In the genomic region with DNA sequence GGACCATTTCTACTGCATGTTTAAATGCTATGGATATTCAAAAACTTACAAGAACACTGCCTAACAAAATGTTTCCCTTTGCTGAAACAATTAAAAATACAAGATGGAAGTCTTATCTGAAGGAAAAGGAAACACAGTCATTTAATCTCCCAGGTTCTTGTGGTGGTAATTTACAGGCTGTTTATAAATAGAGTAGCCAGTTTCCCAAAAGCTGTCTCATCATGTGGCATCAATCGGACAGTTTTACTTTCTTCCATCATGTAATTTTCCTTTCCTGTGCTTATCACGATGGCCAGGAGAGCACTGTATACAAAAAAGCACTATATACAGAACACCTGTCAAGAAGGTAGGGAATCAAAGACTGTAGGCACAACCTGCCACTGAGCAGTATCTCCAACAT, we compare ENCODE assay signal across 32 cellular contexts.
"Had no signal": no experiment of that assay in that cellular context is flagged by ENCODE, and none has a peak within 500 bp of the region (broad histone marks: within the 10 kb centered on the region; RNA-seq: fewer than 3 reads in every experiment).

No MANE protein-coding gene starts in this region.

- H3K4me1 Mint-ChIP-seq: activated naive CD4-positive, alpha-beta T cell treated with anti-CD3 and anti-CD28 coated beads, Interleukin-2, amount 10 ng/mL, durations not matched to agents 7 days and 5 days; activated naive CD8-positive, alpha-beta T cell treated with anti-CD3 and anti-CD28 coated beads, Interleukin-2, amount 10 ng/mL, durations not matched to agents 7 days and 5 days; neural progenitor cell; stimulated activated memory B cell treated with anti-CD40 and anti-IgM and Interleukin-4, amounts not matched to agents 10 μg/mL and 1 μg/mL and 100 μg/mL, for 72 hours; stimulated activated naive CD8-positive, alpha-beta T cell treated with anti-CD3 and anti-CD28 coated beads, Interleukin-15, amount 100 ng/mL, for 72 hours had no signal

- H3K4me3 Mint-ChIP-seq: activated naive CD4-positive, alpha-beta T cell treated with anti-CD3 and anti-CD28 coated beads, Interleukin-2, amount 10 ng/mL, durations not matched to agents 7 days and 5 days; activated naive CD8-positive, alpha-beta T cell treated with anti-CD3 and anti-CD28 coated beads, Interleukin-2, amount 10 ng/mL, durations not matched to agents 7 days and 5 days; brain; naive thymus-derived CD8-positive, alpha-beta T cell; neural progenitor cell; stimulated activated memory B cell treated with anti-CD40 and anti-IgM and Interleukin-4, amounts not matched to agents 10 μg/mL and 1 μg/mL and 100 μg/mL, for 72 hours; stimulated activated naive CD8-positive, alpha-beta T cell treated with anti-CD3 and anti-CD28 coated beads, Interleukin-15, amount 100 ng/mL, for 72 hours; T-helper 2 cell treated with Interferon-gamma antibody and Interleukin-4, amounts not matched to agents 5 μg/mL and 100 μg/mL, for 36 hours; type B pancreatic cell had no signal

- H3K4me1 ChIP-seq: ascending aorta, colonic mucosa, esophagus muscularis mucosa, foreskin keratinocyte, parathyroid adenoma, sigmoid colon, uterus had no signal

- H3K9me3 ChIP-seq: ascending aorta, colonic mucosa, esophagus muscularis mucosa, heart right ventricle, psoas muscle, sigmoid colon, uterus had no signal

- H3K36me3 ChIP-seq: ascending aorta, cardiac muscle cell, colonic mucosa, esophagus muscularis mucosa, heart right ventricle, neural progenitor cell, sigmoid colon, uterus had no signal

- DNase-seq: activated CD4-positive, alpha-beta T cell treated with anti-CD3 and anti-CD28 coated beads for 4 hours; activated CD4-positive, alpha-beta T cell treated with anti-CD3 and anti-CD28 coated beads, Interleukin-2, amount 50 U/mL, for 48 hours; activated CD8-positive, alpha-beta memory T cell treated with anti-CD3 and anti-CD28 coated beads for 24 hours; activated gamma-delta T cell; activated naive CD4-positive, alpha-beta T cell treated with anti-CD3 and anti-CD28 coated beads, Interleukin-2, amount 10 ng/mL, durations not matched to agents 7 days and 5 days; activated naive CD8-positive, alpha-beta T cell treated with anti-CD3 and anti-CD28 coated beads, Interleukin-2, amount 10 ng/mL, durations not matched to agents 7 days and 5 days; cerebellar nuclear complex; colonic mucosa; foreskin keratinocyte; heart right ventricle; midbrain; naive thymus-derived CD8-positive, alpha-beta T cell; occipital lobe; psoas muscle; sigmoid colon; stimulated activated CD4-positive, alpha-beta T cell treated with anti-CD3 and anti-CD28 coated beads, Interleukin-1b, Interleukin-23, amount 100 ng/mL, for 48 hours; stimulated activated CD4-positive, alpha-beta T cell treated with anti-CD3 and anti-CD28 coated beads, Interleukin-4, amount 100 ng/mL, for 4 hours; stimulated activated CD8-positive, alpha-beta memory T cell treated with anti-CD3 and anti-CD28 coated beads, Interleukin-4, amount 100 ng/mL, for 48 hours; stimulated activated naive CD8-positive, alpha-beta T cell treated with anti-CD3 and anti-CD28 coated beads, Interleukin-15, amount 100 ng/mL, for 72 hours; substantia nigra; T-helper 1 cell; uterus had no signal

- H2AFZ ChIP-seq: neural progenitor cell, parathyroid adenoma had no signal

- H3K9me3 Mint-ChIP-seq: activated naive CD4-positive, alpha-beta T cell treated with anti-CD3 and anti-CD28 coated beads, Interleukin-2, amount 10 ng/mL, durations not matched to agents 7 days and 5 days; brain; naive thymus-derived CD8-positive, alpha-beta T cell; neural progenitor cell; stimulated activated memory B cell treated with anti-CD40 and anti-IgM and Interleukin-4, amounts not matched to agents 10 μg/mL and 1 μg/mL and 100 μg/mL, for 72 hours; stimulated activated naive CD8-positive, alpha-beta T cell treated with anti-CD3 and anti-CD28 coated beads, Interleukin-15, amount 100 ng/mL, for 72 hours; T-helper 2 cell treated with Interferon-gamma antibody and Interleukin-4, amounts not matched to agents 5 μg/mL and 100 μg/mL, for 36 hours; type B pancreatic cell had no signal

- H3K4me2 ChIP-seq: neural progenitor cell had no signal

- H3K27me3 ChIP-seq: ascending aorta, cardiac muscle cell, colonic mucosa, esophagus muscularis mucosa, foreskin keratinocyte, heart right ventricle, neural progenitor cell, sigmoid colon, uterus had no signal

- H3K27me3 Mint-ChIP-seq: activated naive CD4-positive, alpha-beta T cell treated with anti-CD3 and anti-CD28 coated beads, Interleukin-2, amount 10 ng/mL, durations not matched to agents 7 days and 5 days; activated naive CD8-positive, alpha-beta T cell treated with anti-CD3 and anti-CD28 coated beads, Interleukin-2, amount 10 ng/mL, durations not matched to agents 7 days and 5 days; brain; naive thymus-derived CD8-positive, alpha-beta T cell; stimulated activated memory B cell treated with anti-CD40 and anti-IgM and Interleukin-4, amounts not matched to agents 10 μg/mL and 1 μg/mL and 100 μg/mL, for 72 hours; stimulated activated naive CD8-positive, alpha-beta T cell treated with anti-CD3 and anti-CD28 coated beads, Interleukin-15, amount 100 ng/mL, for 72 hours had no signal

- H3K79me2 ChIP-seq: parathyroid adenoma had no signal

- H3K27ac ChIP-seq: ascending aorta, cardiac muscle cell, colonic mucosa, esophagus muscularis mucosa, foreskin keratinocyte, neural progenitor cell, parathyroid adenoma, psoas muscle, sigmoid colon had no signal

- ATAC-seq: foreskin keratinocyte; heart right ventricle; naive thymus-derived CD8-positive, alpha-beta T cell; stimulated activated memory B cell treated with anti-CD40 and anti-IgM and Interleukin-4, amounts not matched to agents 10 μg/mL and 1 μg/mL and 100 μg/mL, for 72 hours; stimulated activated naive CD8-positive, alpha-beta T cell treated with anti-CD3 and anti-CD28 coated beads, Interleukin-15, amount 100 ng/mL, for 72 hours had no signal

- H3K9ac ChIP-seq: neural progenitor cell, parathyroid adenoma had no signal

- H3K27ac Mint-ChIP-seq: activated naive CD4-positive, alpha-beta T cell treated with anti-CD3 and anti-CD28 coated beads, Interleukin-2, amount 10 ng/mL, durations not matched to agents 7 days and 5 days; activated naive CD8-positive, alpha-beta T cell treated with anti-CD3 and anti-CD28 coated beads, Interleukin-2, amount 10 ng/mL, durations not matched to agents 7 days and 5 days; naive thymus-derived CD8-positive, alpha-beta T cell; neural progenitor cell; stimulated activated memory B cell treated with anti-CD40 and anti-IgM and Interleukin-4, amounts not matched to agents 10 μg/mL and 1 μg/mL and 100 μg/mL, for 72 hours; stimulated activated naive CD8-positive, alpha-beta T cell treated with anti-CD3 and anti-CD28 coated beads, Interleukin-15, amount 100 ng/mL, for 72 hours; T-helper 2 cell treated with Interferon-gamma antibody and Interleukin-4, amounts not matched to agents 5 μg/mL and 100 μg/mL, for 36 hours; type B pancreatic cell had no signal

- H3K36me3 Mint-ChIP-seq: activated naive CD4-positive, alpha-beta T cell treated with anti-CD3 and anti-CD28 coated beads, Interleukin-2, amount 10 ng/mL, durations not matched to agents 7 days and 5 days; brain; neural progenitor cell; type B pancreatic cell had no signal

- H3K4me3 ChIP-seq: ascending aorta, cardiac muscle cell, colonic mucosa, esophagus muscularis mucosa, heart right ventricle, neural progenitor cell, psoas muscle, sigmoid colon, smooth muscle cell, uterus had no signal
